9 cellular contexts compared by ENCODE assay signal in genomic region chr11:86519064-86519911, GRCh38.
DNase-seq lines count a peak whose midpoint lies in the region; ATAC-seq, FAIRE-seq and TF ChIP-seq lines count a peak whose summit lies in the region.
"Had no signal": no experiment of that assay in that cellular context is flagged by ENCODE, and none has a peak within 500 bp of the region (broad histone marks: within the 10 kb centered on the region; RNA-seq: fewer than 3 reads in every experiment).

No MANE protein-coding gene starts in this region.

- H4K20me1 ChIP-seq in astrocyte (ENCODE audit: insufficient read depth, low read length) (no peaks in the 10 kb centered on the region), hepatocyte (ENCODE audit: insufficient read depth, poor library complexity, severe bottlenecking) (no peaks in the 10 kb centered on the region)

- no peaks in the 10 kb centered on the region for H3K27me3 Mint-ChIP-seq in astrocyte (ENCODE audit: low read depth, unreplicated experiment)
- peaks cover 23% of the 10 kb centered on the region for H3K27me3 Mint-ChIP-seq in stimulated activated memory B cell treated with anti-CD40 and anti-IgM and Interleukin-4, amounts not matched to agents 10 μg/mL and 1 μg/mL and 100 μg/mL, for 72 hours

- H2AFZ ChIP-seq in astrocyte (ENCODE audit: low read depth, low read length) (no peak overlapping the region), hepatocyte (no peak overlapping the region)

- TF ChIP-seq CTCF in astrocyte (IDR thresholded peaks at IDR 0.05; ENCODE audit: insufficient read depth, low read depth, low read length) (no peak), hepatocyte (IDR thresholded peaks at IDR 0.05; ENCODE audit: poor library complexity) (no peak)

- H3K4me2 ChIP-seq in astrocyte (ENCODE audit: low read length), result peak overlapping the region; percentile 40
- no peak overlapping the region for H3K4me2 ChIP-seq in hepatocyte

- no peaks in the 10 kb centered on the region for H3K9me2 ChIP-seq in hepatocyte (replicated peaks; ENCODE audit: insufficient read depth)

- peaks cover 61% of the 10 kb centered on the region for H3K4me1 Mint-ChIP-seq in astrocyte (ENCODE audit: low read depth, unreplicated experiment)
- peaks cover 3% of the 10 kb centered on the region for H3K4me1 Mint-ChIP-seq in stimulated activated memory B cell treated with anti-CD40 and anti-IgM and Interleukin-4, amounts not matched to agents 10 μg/mL and 1 μg/mL and 100 μg/mL, for 72 hours

- H3K27ac ChIP-seq in astrocyte (ENCODE audit: low read depth, low read length), result peak overlapping the region; percentile 78
- H3K27ac ChIP-seq in hepatocyte, result peak overlapping the region; percentile 21
- peak overlapping the region in 1 of 2 donors; percentile 60 for H3K27ac ChIP-seq in small intestine (ENCODE audit: low read depth in 1 of 2, low read length in 1 of 2)

- H3K27me3 ChIP-seq in astrocyte (ENCODE audit: insufficient read depth, low read length) (no peaks in the 10 kb centered on the region), hepatocyte (no peaks in the 10 kb centered on the region), small intestine (ENCODE audit: control insufficient read depth in 2 of 2, insufficient read depth in 2 of 2, low read length in 2 of 2) (no peaks in the 10 kb centered on the region)

- H3K79me2 ChIP-seq in astrocyte (ENCODE audit: insufficient read depth, low read length), result no peaks in the 10 kb centered on the region
- no peaks in the 10 kb centered on the region for H3K79me2 ChIP-seq in hepatocyte

- ATAC-seq in activated CD4-positive, CD25-positive, alpha-beta regulatory T cell treated with anti-CD3 and anti-CD28 coated beads, Interleukin-2, amount 50 U/mL, for 24 hours, result no peak
- ATAC-seq in stimulated activated memory B cell treated with anti-CD40 and anti-IgM and Interleukin-4, amounts not matched to agents 10 μg/mL and 1 μg/mL and 100 μg/mL, for 72 hours, result no peak

- H3K4me3 Mint-ChIP-seq in astrocyte (ENCODE audit: unreplicated experiment), result no peak overlapping the region
- no peak overlapping the region for H3K4me3 Mint-ChIP-seq in stimulated activated memory B cell treated with anti-CD40 and anti-IgM and Interleukin-4, amounts not matched to agents 10 μg/mL and 1 μg/mL and 100 μg/mL, for 72 hours

- H3K4me3 ChIP-seq in astrocyte (ENCODE audit: insufficient read depth, low read depth, low read length) (no peak overlapping the region), hepatocyte (no peak overlapping the region), small intestine (ENCODE audit: low read depth in 1 of 2, low read length in 2 of 2) (no peak overlapping the region)

- peaks cover 2% of the 10 kb centered on the region for H3K36me3 Mint-ChIP-seq in astrocyte (ENCODE audit: low read depth, unreplicated experiment)
- H3K36me3 Mint-ChIP-seq in stimulated activated memory B cell treated with anti-CD40 and anti-IgM and Interleukin-4, amounts not matched to agents 10 μg/mL and 1 μg/mL and 100 μg/mL, for 72 hours, result no peaks in the 10 kb centered on the region

- H3K36me3 ChIP-seq in astrocyte (ENCODE audit: insufficient read depth, low read length) (no peaks in the 10 kb centered on the region), hepatocyte (replicated peaks; ENCODE audit: insufficient read depth, low read depth) (no peaks in the 10 kb centered on the region), small intestine (ENCODE audit: control insufficient read depth in 2 of 2, insufficient read depth in 2 of 2, low read length in 2 of 2) (no peaks in the 10 kb centered on the region)

- peak overlapping the region; percentile 64 for H3K27ac Mint-ChIP-seq in astrocyte (ENCODE audit: unreplicated experiment)
- no peak overlapping the region for H3K27ac Mint-ChIP-seq in stimulated activated memory B cell treated with anti-CD40 and anti-IgM and Interleukin-4, amounts not matched to agents 10 μg/mL and 1 μg/mL and 100 μg/mL, for 72 hours

- WGBS in hepatocyte (ENCODE audit: low lambda C conversion rate, missing lambda C conversion rate), result 52% methylated on average over 5 of the region's 5 CpGs
- WGBS in small intestine, 3 donors, result 59 to 82% (median 77%) methylated on average over 5 of the region's 5 CpGs

- FAIRE-seq in astrocyte (lab: Jason Lieb, UNC), result peak; percentile 94
- no peak for FAIRE-seq in small intestine (lab: Jason Lieb, UNC)
- FAIRE-seq: TTC549 had no signal

- no peaks in the 10 kb centered on the region for H3K9me3 Mint-ChIP-seq in astrocyte (ENCODE audit: unreplicated experiment)
- peaks cover 3% of the 10 kb centered on the region for H3K9me3 Mint-ChIP-seq in stimulated activated memory B cell treated with anti-CD40 and anti-IgM and Interleukin-4, amounts not matched to agents 10 μg/mL and 1 μg/mL and 100 μg/mL, for 72 hours

- H3K9ac ChIP-seq in astrocyte (ENCODE audit: low read length), result peak overlapping the region; percentile 59

- H3K9me3 ChIP-seq in astrocyte (ENCODE audit: insufficient read depth, low read depth, low read length), result no peaks in the 10 kb centered on the region
- H3K9me3 ChIP-seq in hepatocyte (ENCODE audit: low read depth), result no peaks in the 10 kb centered on the region
- H3K9me3 ChIP-seq in small intestine (ENCODE audit: control insufficient read depth, low read depth), result no peaks in the 10 kb centered on the region

- peak; percentile 81 for DNase-seq in HS-27A (ENCODE audit: low read depth)
- DNase-seq in astrocyte (ENCODE audit: low read depth), result peak; percentile 95
- peak; percentile 32 for DNase-seq in hepatocyte (ENCODE audit: low spot score)
- peak; percentile 67 for DNase-seq in stromal cell of bone marrow (ENCODE audit: low read depth)
- no peak for DNase-seq in small intestine
- DNase-seq in mucosa of gallbladder (ENCODE audit: low spot score), result no peak

- H3K4me1 ChIP-seq in astrocyte (ENCODE audit: insufficient read depth, low read length) (peaks cover 46% of the 10 kb centered on the region), hepatocyte (ENCODE audit: insufficient read depth) (peaks cover 24% of the 10 kb centered on the region), small intestine (ENCODE audit: control insufficient read depth in 2 of 2, insufficient read depth in 1 of 2, low read depth in 1 of 2, low read length in 1 of 2) (peaks cover 0 to 7% of the 10 kb centered on the region in 2 donors)

Comparison
In these comparisons a context has a peak if more than half of its experiments do, and no peak if none do; other contexts are left out.
1. DNase-seq: peak in HS-27A (single experiment), astrocyte (single experiment), hepatocyte (single experiment) and stromal cell of bone marrow (single experiment); none in small intestine (single experiment) and mucosa of gallbladder (single experiment).